ENCODE assay signal across 1 cellular context in genomic region chr17:2041561-2042354, GRCh38.
TF ChIP-seq lines count a peak whose summit lies in the region.

Gene OVCA2 (plus strand): TSS chr17:2042022. CDS start chr17:2042048, 26 bp downstream.

TF ChIP-seq in WTC11, 78 proteins besides CTCF, POLR2A, EP300 and RAD21 (continued from another document):
- TF ChIP-seq E2F5 (CRISPR knock-in tag; IDR thresholded peaks at IDR 0.05) (peak; percentile 50; the same call in 1 of the 2 replicates), ERG (CRISPR knock-in tag; IDR thresholded peaks at IDR 0.05) (no peak), SP1 (CRISPR knock-in tag; conservative IDR thresholded peaks at IDR 0.05) (peak; percentile 94), HMGA2 (CRISPR knock-in tag; IDR thresholded peaks at IDR 0.05) (no peak), ZNF281 (CRISPR knock-in tag; IDR thresholded peaks at IDR 0.05) (peak; percentile 61; the same call in 1 of the 2 replicates)
